9 cellular contexts compared by ENCODE assay signal in the genomic region with DNA sequence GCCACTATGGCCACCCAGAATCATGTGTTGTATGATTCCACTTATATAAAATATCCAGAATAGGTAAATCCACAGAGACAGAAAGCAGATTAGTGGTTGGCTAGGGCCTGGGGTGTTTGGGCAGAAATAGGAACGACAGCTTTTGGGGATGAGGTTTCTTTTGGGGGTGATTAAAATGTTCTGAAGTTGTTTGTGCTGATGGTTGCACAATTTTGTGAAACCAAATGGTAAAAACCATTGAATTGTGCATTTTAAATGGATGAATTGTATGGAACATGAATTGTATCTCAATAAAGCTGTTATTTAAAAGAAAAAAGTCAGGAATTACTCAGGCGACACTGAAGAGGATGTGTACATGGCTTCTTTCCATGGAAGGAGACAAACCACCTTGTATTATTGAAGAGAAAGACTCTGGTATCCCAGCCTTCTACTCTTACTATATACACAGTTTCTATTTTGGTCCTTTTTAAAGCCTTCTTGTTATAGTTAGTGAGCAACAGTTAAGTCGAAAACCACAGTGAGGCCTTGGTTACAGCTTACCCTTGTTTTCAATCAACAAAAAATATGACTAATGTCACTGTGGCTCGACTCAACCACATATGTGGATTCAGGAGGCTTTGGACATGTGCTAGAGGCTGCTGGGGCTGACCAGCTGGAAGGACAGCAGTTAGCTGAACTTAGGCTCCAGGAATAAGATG. TPM values are rescaled to one million over a fixed set of nuclear protein-coding genes. Genes with fewer than 3 reads are reported as not detected.
A peak's percentile ranks its signal among the peaks of the same experiment; 100 is the strongest.
DNase-seq lines count a peak whose midpoint lies in the region; ATAC-seq and TF ChIP-seq lines count a peak whose summit lies in the region.
"Had no signal": no experiment of that assay in that cellular context is flagged by ENCODE, and none has a peak within 500 bp of the region (broad histone marks: within the 10 kb centered on the region; RNA-seq: fewer than 3 reads in every experiment).

No MANE protein-coding gene starts in this region.

- no peaks in the 10 kb centered on the region for H3K9me2 ChIP-seq in SK-N-SH

- ATAC-seq in GM18858 (IDR thresholded peaks at IDR 0.05; ENCODE audit: unreplicated experiment) (peak; percentile 90), HG03045 (IDR thresholded peaks at IDR 0.05; ENCODE audit: unreplicated experiment) (peak; percentile 94), aorta (ENCODE audit: low FRiP score) (no peak)
- ATAC-seq: HCT116 had no signal

- no peaks in the 10 kb centered on the region for H3K9me3 ChIP-seq in SK-N-SH
- H3K9me3 ChIP-seq in aorta (ENCODE audit: control insufficient read depth, low read length), result no peaks in the 10 kb centered on the region
- H3K9me3 ChIP-seq in BE2C, result no peaks in the 10 kb centered on the region

- no peak for TF ChIP-seq RAD21 in SK-N-SH (IDR thresholded peaks at IDR 0.05; ENCODE audit: low read length)

- H3K27me3 ChIP-seq in SK-N-SH (ENCODE audit: insufficient read depth), result no peaks in the 10 kb centered on the region
- no peaks in the 10 kb centered on the region for H3K27me3 ChIP-seq in aorta (ENCODE audit: control insufficient read depth in 1 of 2, insufficient read depth in 2 of 2, low read length in 1 of 2)
- H3K27me3 ChIP-seq in BE2C, result no peaks in the 10 kb centered on the region

- H3K27ac ChIP-seq in SK-N-SH (ENCODE audit: low read depth in 2 of 2, low read length in 1 of 2) (peak overlapping the region in 1 of 2 experiments; percentile 73; a peak in 2 of 4 replicates), aorta (ENCODE audit: low read depth in 1 of 2, low read length in 2 of 2) (peak overlapping the region; percentile 67 to 95)

- DNase-seq in AG04449 (ENCODE audit: low read depth, low spot score) (peak; percentile 88), SK-N-SH (no peak), glomerular visceral epithelial cell (ENCODE audit: extremely low spot score) (peak; percentile 93), aorta (no peak), BE2C (no peak), DMS79 (lab: John Stamatoyannopoulos, UW) (no peak)

- no peaks in the 10 kb centered on the region for H3K79me2 ChIP-seq in SK-N-SH (ENCODE audit: insufficient read depth)

- TF ChIP-seq EP300 in SK-N-SH (IDR thresholded peaks at IDR 0.05; ENCODE audit: borderline replicate concordance in 1 of 2, low read depth in 1 of 2, low read length in 1 of 2), result no peak

- H3K36me3 ChIP-seq in SK-N-SH (replicated peaks in 1 of 2; ENCODE audit: control insufficient read depth in 1 of 2, insufficient read depth in 2 of 2, low read length in 1 of 2) (no peaks in the 10 kb centered on the region), aorta (ENCODE audit: control insufficient read depth in 1 of 2, insufficient read depth in 2 of 2, low read length in 1 of 2) (no peaks in the 10 kb centered on the region), BE2C (no peaks in the 10 kb centered on the region)

- peak overlapping the region; percentile 9; the same call in 1 of the 2 replicates for H3K9ac ChIP-seq in SK-N-SH

- H3K4me3 ChIP-seq in AG04449 (ENCODE audit: low read depth, low read length), result no peak overlapping the region
- no peak overlapping the region for H3K4me3 ChIP-seq in SK-N-SH (ENCODE audit: low read depth in 2 of 2, low read length in 1 of 2)
- no peak overlapping the region for H3K4me3 ChIP-seq in aorta (ENCODE audit: low read length in 2 of 2)
- H3K4me3 ChIP-seq in BE2C (ENCODE audit: low read depth, low read length), result no peak overlapping the region

- H3K4me1 ChIP-seq in SK-N-SH (ENCODE audit: control insufficient read depth in 1 of 2, insufficient read depth in 2 of 2, low read depth in 1 of 2, low read length in 1 of 2) (peaks cover 0 to 7% of the 10 kb centered on the region in 2 experiments; a peak in 1 of 4 replicates), aorta (ENCODE audit: control insufficient read depth in 1 of 2, insufficient read depth in 2 of 2, low read length in 2 of 2) (peaks cover 0 to 9% of the 10 kb centered on the region in 2 donors), BE2C (no peaks in the 10 kb centered on the region)

- peaks cover 6% of the 10 kb centered on the region for H3F3A ChIP-seq in SK-N-SH (replicated peaks; ENCODE audit: insufficient read depth)

- H4K20me1 ChIP-seq in SK-N-SH (ENCODE audit: insufficient read depth), result no peaks in the 10 kb centered on the region

- TF ChIP-seq CTCF in AG04449 (IDR thresholded peaks at IDR 0.05; ENCODE audit: insufficient read depth, low read length, missing control alignments) (no peak), SK-N-SH (IDR thresholded peaks at IDR 0.05) (no peak), BE2C (IDR thresholded peaks at IDR 0.05; ENCODE audit: low read depth, low read length) (no peak)

- 63% methylated on average over 4 of the region's 4 CpGs for WGBS in SK-N-SH (ENCODE audit: low lambda C conversion rate)
- 45% methylated on average over 4 of the region's 4 CpGs for WGBS in aorta, 2 donors

- H3K4me2 ChIP-seq in SK-N-SH, result no peak overlapping the region

- intact Hi-C loops in aorta (cut with DNase I), result loop anchor here in 1 of 2 donors (1.0 kb wide), 1 partner anchor 12 kb away; no protein-coding TSS in a partner anchor

- no peak overlapping the region for H2AFZ ChIP-seq in SK-N-SH (ENCODE audit: low read depth)

- CTCF ChIA-PET in AG04449 (lab: Yijun Ruan, JAX), result interaction anchor here (1.4 kb wide), 1 partner anchor 34 kb away, joined by 3 read pairs; no protein-coding TSS in a partner anchor
- CTCF ChIA-PET in SK-N-SH (lab: Yijun Ruan, JAX), result interaction anchor here (0.7 to 2.7 kb wide), 5 partner anchors 23 to 64 kb away, joined by 3 to 7 read pairs (median 4); no protein-coding TSS in a partner anchor

- POLR2A ChIA-PET in AG04449 (lab: Yijun Ruan, JAX), result interaction anchor here (1.4 kb wide), 1 partner anchor 57 kb away, joined by 3 read pairs; a partner anchor contains a TSS
- POLR2A ChIA-PET in SK-N-SH (lab: Yijun Ruan, JAX), result no interaction called here

TF ChIP-seq in SK-N-SH, 30 proteins besides CTCF, POLR2A, EP300 and RAD21:
- TF ChIP-seq MXI1 (IDR thresholded peaks at IDR 0.05; ENCODE audit: low read depth, low read length) (no peak), TCF12 (IDR thresholded peaks at IDR 0.05) (peak; percentile 72), FOXM1 (IDR thresholded peaks at IDR 0.05; ENCODE audit: low read depth) (no peak), EZH2phosphoT487 (IDR thresholded peaks at IDR 0.05; ENCODE audit: borderline replicate concordance, low read depth) (no peak), NRF1 (IDR thresholded peaks at IDR 0.05; ENCODE audit: low read depth, low read length) (no peak), SMC3 (IDR thresholded peaks at IDR 0.05; ENCODE audit: low read depth, low read length) (no peak), MEF2A (IDR thresholded peaks at IDR 0.05; ENCODE audit: borderline replicate concordance, low read depth) (peak; percentile 47; the same call in 1 of the 2 replicates), JUND (IDR thresholded peaks at IDR 0.05) (no peak), GABPA (IDR thresholded peaks at IDR 0.05; ENCODE audit: low read depth) (no peak), ELF1 (IDR thresholded peaks at IDR 0.05) (no peak), GATA2 (CRISPR knock-in tag; IDR thresholded peaks at IDR 0.05) (no peak)
- TF ChIP-seq, protein P1, sequence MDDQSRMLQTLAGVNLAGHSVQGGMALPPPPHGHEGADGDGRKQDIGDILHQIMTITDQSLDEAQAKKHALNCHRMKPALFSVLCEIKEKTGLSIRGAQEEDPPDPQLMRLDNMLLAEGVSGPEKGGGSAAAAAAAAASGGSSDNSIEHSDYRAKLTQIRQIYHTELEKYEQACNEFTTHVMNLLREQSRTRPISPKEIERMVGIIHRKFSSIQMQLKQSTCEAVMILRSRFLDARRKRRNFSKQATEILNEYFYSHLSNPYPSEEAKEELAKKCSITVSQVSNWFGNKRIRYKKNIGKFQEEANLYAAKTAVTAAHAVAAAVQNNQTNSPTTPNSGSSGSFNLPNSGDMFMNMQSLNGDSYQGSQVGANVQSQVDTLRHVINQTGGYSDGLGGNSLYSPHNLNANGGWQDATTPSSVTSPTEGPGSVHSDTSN (IDR thresholded peaks at IDR 0.05), result peak; percentile 47
- TF ChIP-seq, protein P2, sequence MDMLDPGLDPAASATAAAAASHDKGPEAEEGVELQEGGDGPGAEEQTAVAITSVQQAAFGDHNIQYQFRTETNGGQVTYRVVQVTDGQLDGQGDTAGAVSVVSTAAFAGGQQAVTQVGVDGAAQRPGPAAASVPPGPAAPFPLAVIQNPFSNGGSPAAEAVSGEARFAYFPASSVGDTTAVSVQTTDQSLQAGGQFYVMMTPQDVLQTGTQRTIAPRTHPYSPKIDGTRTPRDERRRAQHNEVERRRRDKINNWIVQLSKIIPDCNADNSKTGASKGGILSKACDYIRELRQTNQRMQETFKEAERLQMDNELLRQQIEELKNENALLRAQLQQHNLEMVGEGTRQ (IDR thresholded peaks at IDR 0.05; ENCODE audit: borderline replicate concordance, low read depth, low read length), result no peak

RNA-seq across cellular contexts. Expression of a gene that starts 57.1 kb away (rescaled TPM):
- polyA plus RNA-seq in SK-N-SH (2012; rRNA removed) (6.4 and 6.9 TPM in 2 replicates), aorta (10 to 100 TPM; 16.5 to 25.4 TPM)
- polyA plus RNA-seq in SK-N-SH (2012; cell fraction: cytosol; rRNA removed), result 9.0 and 9.1 TPM in 2 replicates
- 18.7 and 26.4 TPM in 2 replicates for polyA plus RNA-seq in SK-N-SH (2012; cell fraction: nucleus; rRNA removed)
- 100 to 1,000 TPM; 143 to 156 TPM for total RNA-seq in aorta
- polyA plus RNA-seq in BE2C (2012; ENCODE audit: insufficient read depth, insufficient read length, low read depth), result 41.2 TPM

Comparison
In these comparisons a context has a peak if more than half of its experiments do, and no peak if none do; other contexts are left out.
1. DNase-seq: peak in AG04449 (single experiment) and glomerular visceral epithelial cell (single experiment); none in SK-N-SH (single experiment), aorta (0 of 2), BE2C (single experiment) and DMS79 (single experiment).